Comparison of ENCODE assay signal across 20 cellular contexts in genomic region chr4:106032851-106033286, GRCh38.
DNase-seq lines count a peak whose midpoint lies in the region; ATAC-seq, FAIRE-seq and TF ChIP-seq lines count a peak whose summit lies in the region.
"Had no signal": no experiment of that assay in that cellular context is flagged by ENCODE, and none has a peak within 500 bp of the region (broad histone marks: within the 10 kb centered on the region; RNA-seq: fewer than 3 reads in every experiment).

No MANE protein-coding gene starts in this region.

- H3K4me3 ChIP-seq in HepG2 (replicated peaks in 1 of 3; ENCODE audit: insufficient read depth in 1 of 3, low read depth in 2 of 3, low read length in 3 of 3) (no peak overlapping the region), right lobe of liver (no peak overlapping the region), ascending aorta (no peak overlapping the region), aorta (ENCODE audit: low read length in 2 of 2) (no peak overlapping the region)
- H3K4me3 ChIP-seq: esophagus squamous epithelium, lower lobe of right lung had no signal

- H3K4me3 Mint-ChIP-seq in T-helper 17 cell, result no peak overlapping the region
- H3K4me3 Mint-ChIP-seq: activated CD4-positive, alpha-beta T cell treated with anti-CD3 and anti-CD28 coated beads, Interleukin-2, amount 10 ng/mL, durations not matched to agents 24 days and 14 days; activated naive CD8-positive, alpha-beta T cell treated with anti-CD3 and anti-CD28 coated beads, Interleukin-2, amount 10 ng/mL, durations not matched to agents 7 days and 5 days had no signal

- H3K9ac ChIP-seq in HepG2 (ENCODE audit: insufficient read depth, low read depth, low read length), result no peak overlapping the region

- H3K4me1 ChIP-seq in HepG2 (ENCODE audit: insufficient read depth, low read length) (peaks cover 72% of the 10 kb centered on the region), right lobe of liver (no peaks in the 10 kb centered on the region), ascending aorta (peaks cover 0 to 17% of the 10 kb centered on the region in 2 donors), aorta (ENCODE audit: control insufficient read depth in 1 of 2, insufficient read depth in 2 of 2, low read length in 2 of 2) (peaks cover 2 to 4% of the 10 kb centered on the region in 2 donors)
- H3K4me1 ChIP-seq: lower lobe of right lung had no signal

- no peaks in the 10 kb centered on the region for H3K27me3 ChIP-seq in HepG2 (ENCODE audit: control insufficient read depth in 1 of 2, insufficient read depth in 2 of 2, low read length in 2 of 2)
- H3K27me3 ChIP-seq in right lobe of liver, result no peaks in the 10 kb centered on the region
- no peaks in the 10 kb centered on the region for H3K27me3 ChIP-seq in ascending aorta
- H3K27me3 ChIP-seq in aorta (ENCODE audit: control insufficient read depth in 1 of 2, insufficient read depth in 2 of 2, low read length in 1 of 2), result no peaks in the 10 kb centered on the region

- BruUV-seq in HepG2 (replicated peaks; lab: Mats Ljungman, UMichigan), result no TSS peak

- H3K4me1 Mint-ChIP-seq in T-helper 17 cell, result no peaks in the 10 kb centered on the region
- H3K4me1 Mint-ChIP-seq: activated CD4-positive, alpha-beta T cell treated with anti-CD3 and anti-CD28 coated beads, Interleukin-2, amount 10 ng/mL, durations not matched to agents 24 days and 14 days; activated naive CD8-positive, alpha-beta T cell treated with anti-CD3 and anti-CD28 coated beads, Interleukin-2, amount 10 ng/mL, durations not matched to agents 7 days and 5 days had no signal

- peak; percentile 37 for DNase-seq in HepG2 (ENCODE audit: low spot score)
- no peak for DNase-seq in right lobe of liver
- DNase-seq in ascending aorta (ENCODE audit: low spot score in 2 of 2), result peak; percentile 36 to 88
- peak; percentile 89 for DNase-seq in islet precursor cell
- peak; percentile 50 to 76 for DNase-seq in aorta
- no peak for DNase-seq in T-helper 17 cell
- DNase-seq: activated CD4-positive, alpha-beta T cell treated with anti-CD3 and anti-CD28 coated beads, Interleukin-2, amount 10 ng/mL, durations not matched to agents 24 days and 14 days; activated naive CD8-positive, alpha-beta T cell treated with anti-CD3 and anti-CD28 coated beads, Interleukin-2, amount 10 ng/mL, durations not matched to agents 7 days and 5 days; activated T-cell treated with anti-CD3 and anti-CD28 coated beads, Interleukin-2, amount 50 U/mL, for 1 hour; esophagus squamous epithelium; GOT3; Kasumi-1; lower lobe of right lung; NCI-H1930; RPMI8226; stimulated activated naive CD8-positive, alpha-beta T cell treated with anti-CD3 and anti-CD28 coated beads, Interleukin-15, Interleukin-2, amounts not matched to agents 100 U/mL and 50 U/mL, for 24 hours; T-helper 2 cell had no signal

- TF ChIP-seq POLR2A in HepG2 (IDR thresholded peaks at IDR 0.05; ENCODE audit: insufficient read depth in 1 of 2, low read depth in 2 of 2, low read length in 2 of 2) (no peak), right lobe of liver (IDR thresholded peaks at IDR 0.05) (no peak)

- intact Hi-C loops in HepG2 (cut with micrococcal nuclease; ENCODE audit: unreplicated experiment) (loop anchor here (10.0 kb wide), 1 partner anchor 328 kb away; the partner anchor contains the start of genes GSTCD and INTS12), right lobe of liver (cut with DNase I) (no loop called here), ascending aorta (cut with DNase I) (loop anchor here (1.0 to 5.0 kb wide), 3 partner anchors 13 to 136 kb away; partner anchors contain the start of gene NPNT), aorta (cut with DNase I) (no loop called here)

- TF ChIP-seq EP300 in HepG2 (IDR thresholded peaks at IDR 0.05; ENCODE audit: low read depth in 2 of 2, low read length in 2 of 2) (no peak), HepG2 (CRISPR knock-in tag; IDR thresholded peaks at IDR 0.05; ENCODE audit: borderline replicate concordance) (no peak)

- in situ Hi-C loops in HepG2 (cut with HindIII; ENCODE audit: extremely low pct_ligation_motif_present, low pct_unique_long_range_greater_than_20kb), result no loop called here

- CTCF ChIA-PET in HepG2 (lab: Yijun Ruan, JAX; ENCODE audit: low intra/inter-chr PET ratio, low total read pairs), result no interaction called here

- no peak for TF ChIP-seq RAD21 in HepG2 (CRISPR knock-in tag; IDR thresholded peaks at IDR 0.05)

- no peak for FAIRE-seq in HepG2 (lab: Jason Lieb, UNC)

- no peaks in the 10 kb centered on the region for H4K20me1 ChIP-seq in HepG2 (ENCODE audit: insufficient read depth, low read length)

- no peak for TF ChIP-seq CTCF in HepG2 (CRISPR knock-in tag; IDR thresholded peaks at IDR 0.05)
- TF ChIP-seq CTCF in right lobe of liver (IDR thresholded peaks at IDR 0.05), result no peak
- no peak for TF ChIP-seq CTCF in ascending aorta (IDR thresholded peaks at IDR 0.05)

- H3K27ac ChIP-seq in HepG2 (ENCODE audit: extremely low read length, insufficient read depth, low read length) (no peak overlapping the region), right lobe of liver (no peak overlapping the region), ascending aorta (peak overlapping the region; percentile 69 to 70), aorta (ENCODE audit: low read depth in 1 of 2, low read length in 2 of 2) (peak overlapping the region; percentile 33 to 84)
- H3K27ac ChIP-seq: esophagus squamous epithelium, HL-60, lower lobe of right lung had no signal

- no peaks in the 10 kb centered on the region for H3K79me2 ChIP-seq in HepG2 (ENCODE audit: insufficient read depth, low read length)

- POLR2A ChIA-PET in HepG2 (lab: Yijun Ruan, JAX), result no interaction called here

- H3K36me3 Mint-ChIP-seq in T-helper 17 cell (ENCODE audit: low read depth), result no peaks in the 10 kb centered on the region
- H3K36me3 Mint-ChIP-seq: activated naive CD8-positive, alpha-beta T cell treated with anti-CD3 and anti-CD28 coated beads, Interleukin-2, amount 10 ng/mL, durations not matched to agents 7 days and 5 days had no signal

- WGBS in HepG2 (ENCODE audit: low lambda C conversion rate), result 100% methylated on average over 1 of the region's 1 CpG
- WGBS in right lobe of liver (ENCODE audit: insufficient coverage, low coverage, low lambda C conversion rate, missing lambda C conversion rate), result no CpG with 5 or more reads among the region's 1 CpG
- WGBS in aorta, 2 donors, result 0 to 7% methylated on average over 1 of the region's 1 CpG

- H3K4me2 ChIP-seq in HepG2 (ENCODE audit: low read depth, low read length), result no peak overlapping the region

- no peak overlapping the region for H3K27ac Mint-ChIP-seq in T-helper 17 cell
- H3K27ac Mint-ChIP-seq: activated CD4-positive, alpha-beta T cell treated with anti-CD3 and anti-CD28 coated beads, Interleukin-2, amount 10 ng/mL, durations not matched to agents 24 days and 14 days; activated naive CD8-positive, alpha-beta T cell treated with anti-CD3 and anti-CD28 coated beads, Interleukin-2, amount 10 ng/mL, durations not matched to agents 7 days and 5 days had no signal

- H2AFZ ChIP-seq in HepG2 (ENCODE audit: low read length), result no peak overlapping the region

- no peaks in the 10 kb centered on the region for H3K36me3 ChIP-seq in HepG2 (replicated peaks in 1 of 2; ENCODE audit: control insufficient read depth in 1 of 2, insufficient read depth in 2 of 2, low read length in 2 of 2)
- H3K36me3 ChIP-seq in right lobe of liver, result no peaks in the 10 kb centered on the region
- H3K36me3 ChIP-seq in ascending aorta, result no peaks in the 10 kb centered on the region
- H3K36me3 ChIP-seq in aorta (ENCODE audit: control insufficient read depth in 1 of 2, insufficient read depth in 2 of 2, low read length in 1 of 2), result no peaks in the 10 kb centered on the region
- H3K36me3 ChIP-seq: esophagus squamous epithelium, lower lobe of right lung had no signal

- H3K9me3 ChIP-seq in HepG2 (ENCODE audit: low read length) (peaks cover 27% of the 10 kb centered on the region; the same call in 1 of the 2 replicates), right lobe of liver (no peaks in the 10 kb centered on the region), ascending aorta (peaks cover 5 to 11% of the 10 kb centered on the region in 2 donors), aorta (ENCODE audit: control insufficient read depth, low read length) (no peaks in the 10 kb centered on the region), T-helper 17 cell (ENCODE audit: control insufficient read depth, low read length, poor library complexity, severe bottlenecking) (no peaks in the 10 kb centered on the region)
- H3K9me3 ChIP-seq: esophagus squamous epithelium, lower lobe of right lung had no signal

- H3K27me3 Mint-ChIP-seq in T-helper 17 cell, result no peaks in the 10 kb centered on the region
- H3K27me3 Mint-ChIP-seq: activated naive CD8-positive, alpha-beta T cell treated with anti-CD3 and anti-CD28 coated beads, Interleukin-2, amount 10 ng/mL, durations not matched to agents 7 days and 5 days had no signal

- peak; percentile 56 for ATAC-seq in HepG2
- no peak for ATAC-seq in right lobe of liver
- peak; percentile 85 for ATAC-seq in aorta (ENCODE audit: low FRiP score)
- no peak for ATAC-seq in GM21576 (IDR thresholded peaks at IDR 0.05; ENCODE audit: unreplicated experiment)
- ATAC-seq in T-helper 17 cell, result no peak
- ATAC-seq in HG02798 (IDR thresholded peaks at IDR 0.05; ENCODE audit: poor library complexity, unreplicated experiment), result no peak
- ATAC-seq: lower lobe of right lung; stimulated activated naive CD8-positive, alpha-beta T cell treated with anti-CD3 and anti-CD28 coated beads, Interleukin-15, Interleukin-2, amounts not matched to agents 100 U/mL and 50 U/mL, for 24 hours had no signal

TF ChIP-seq in HepG2, 621 proteins besides CTCF, POLR2A, EP300 and RAD21 (continues in another document):
- no peak for TF ChIP-seq IRX3 (CRISPR knock-in tag; IDR thresholded peaks at IDR 0.05; ENCODE audit: borderline replicate concordance, low read depth)
- TF ChIP-seq RFX1 (IDR thresholded peaks at IDR 0.05), result peak; percentile 17; the same call in 1 of the 2 replicates
- peak; percentile 23; the same call in 1 of the 2 replicates for TF ChIP-seq HNF4A (CRISPR knock-in tag; IDR thresholded peaks at IDR 0.05)
- TF ChIP-seq TGIF2 (CRISPR knock-in tag; IDR thresholded peaks at IDR 0.05), result no peak
- no peak for TF ChIP-seq MAX (IDR thresholded peaks at IDR 0.05)
- no peak for TF ChIP-seq MTF2 (CRISPR knock-in tag; IDR thresholded peaks at IDR 0.05; ENCODE audit: borderline replicate concordance)
- peak; percentile 71 for TF ChIP-seq FOSL2 (CRISPR knock-in tag; IDR thresholded peaks at IDR 0.05)
- TF ChIP-seq IRF9 (CRISPR knock-in tag; IDR thresholded peaks at IDR 0.05; ENCODE audit: borderline replicate concordance), result no peak

Comparison
In these comparisons a context has a peak if more than half of its experiments do, and no peak if none do; other contexts are left out.
1. ATAC-seq: peak in HepG2 (single experiment) and aorta (single experiment); none in right lobe of liver (0 of 4), GM21576 (single experiment), T-helper 17 cell (single experiment) and HG02798 (single experiment).
2. DNase-seq: peak in HepG2 (single experiment), ascending aorta (2 of 2), islet precursor cell (single experiment) and aorta (2 of 2); none in right lobe of liver (0 of 3) and T-helper 17 cell (0 of 3).
3. intact Hi-C loops: an anchor here in HepG2 (10.0 kb wide) and ascending aorta (1.0 to 5.0 kb wide); none called in right lobe of liver and aorta.
4. H3K27ac ChIP-seq: peak in ascending aorta (2 of 2) and aorta (2 of 2); none in HepG2 (single experiment) and right lobe of liver (0 of 3).